9 cellular contexts compared by ENCODE assay signal in genomic region chr1:38006008-38006828, GRCh38. TPM values are rescaled to one million over a fixed set of nuclear protein-coding genes. Genes with fewer than 3 reads are reported as not detected.
DNase-seq lines count a peak whose midpoint lies in the region; ATAC-seq, FAIRE-seq and TF ChIP-seq lines count a peak whose summit lies in the region.
"Had no signal": no experiment of that assay in that cellular context is flagged by ENCODE, and none has a peak within 500 bp of the region (broad histone marks: within the 10 kb centered on the region; RNA-seq: fewer than 3 reads in every experiment).

No MANE protein-coding gene starts in this region.

- no peak for TF ChIP-seq POLR2A in A549 (IDR thresholded peaks at IDR 0.05; ENCODE audit: low read length)

- DNase-seq in A549 (ENCODE audit: low read depth in 1 of 2, low spot score in 1 of 2) (no peak), RKO (ENCODE audit: low spot score) (no peak), dermis blood vessel endothelial cell (no peak)
- DNase-seq in naive thymus-derived CD4-positive, alpha-beta T cell: no peak
- DNase-seq: NCI-H748 treated with DMSO at 0.1 percent for 48 hours had no signal

- peaks cover 4% of the 10 kb centered on the region for H4K20me1 ChIP-seq in Loucy (ENCODE audit: insufficient read depth, low read length, poor library complexity, severe bottlenecking)

- H3K4me3 ChIP-seq in A549 (peak overlapping the region; percentile 82; the same call in 1 of the 3 replicates), Loucy (ENCODE audit: low read length, poor library complexity, severe bottlenecking) (peak overlapping the region; percentile 58)
- peak overlapping the region; percentile 37 for H3K4me3 ChIP-seq in naive thymus-derived CD4-positive, alpha-beta T cell (ENCODE audit: low read length)

- no peaks in the 10 kb centered on the region for H3K27me3 ChIP-seq in Loucy (ENCODE audit: insufficient read depth, low read length, poor library complexity, severe bottlenecking)
- H3K27me3 ChIP-seq in naive thymus-derived CD4-positive, alpha-beta T cell (ENCODE audit: control insufficient read depth in 2 of 2, insufficient read depth in 2 of 2, low read length in 2 of 2): no peaks in the 10 kb centered on the region

- 86% methylated on average over 11 of the region's 12 CpGs for WGBS in A549 (ENCODE audit: missing lambda C conversion rate)

- H3K9ac ChIP-seq in Loucy (ENCODE audit: low read depth, low read length, poor library complexity, severe bottlenecking): no peak overlapping the region

- no peak for TF ChIP-seq RAD21 in A549 (conservative IDR thresholded peaks at IDR 0.05 in 1 of 2, IDR thresholded peaks at IDR 0.05 in 1 of 2)

- peak overlapping the region; percentile 32 to 82 (median 63) for H3K27ac Mint-ChIP-seq in naive thymus-derived CD4-positive, alpha-beta T cell

- peaks cover 21 to 47% (median 28%) of the 10 kb centered on the region in 7 donors for H3K4me1 Mint-ChIP-seq in naive thymus-derived CD4-positive, alpha-beta T cell

- H3K79me2 ChIP-seq in Loucy (ENCODE audit: insufficient read depth, low read length): peaks cover 34% of the 10 kb centered on the region; the same call in 1 of the 2 replicates

- H3K36me3 Mint-ChIP-seq in naive thymus-derived CD4-positive, alpha-beta T cell: no peaks in the 10 kb centered on the region

- no peak for ATAC-seq in A549
- ATAC-seq in naive thymus-derived CD4-positive, alpha-beta T cell: no peak
- no peak for ATAC-seq in HG02623 (IDR thresholded peaks at IDR 0.05; ENCODE audit: unreplicated experiment)
- no peak for ATAC-seq in GM21423 (IDR thresholded peaks at IDR 0.05; ENCODE audit: unreplicated experiment)

- 0 out of 2 replicates have a peak overlapping the region, but pooled peaks have one; percentile 41 for H2AFZ ChIP-seq in Loucy (ENCODE audit: low read length)

- H3K36me3 ChIP-seq in Loucy (ENCODE audit: insufficient read depth, low read length): no peaks in the 10 kb centered on the region
- H3K36me3 ChIP-seq in naive thymus-derived CD4-positive, alpha-beta T cell (ENCODE audit: control insufficient read depth in 2 of 3, insufficient read depth in 3 of 3, low read length in 3 of 3): no peaks in the 10 kb centered on the region

- CTCF ChIA-PET in A549 (lab: Yijun Ruan, JAX): no interaction called here
- CTCF ChIA-PET in naive thymus-derived CD4-positive, alpha-beta T cell (lab: Charles Lee): no interaction called here

- TF ChIP-seq CTCF in A549 (IDR thresholded peaks at IDR 0.05) (no peak), Loucy (conservative IDR thresholded peaks at IDR 0.05; ENCODE audit: low read length) (no peak)

- peak overlapping the region; percentile 90 to 91; a peak in 4 of 6 replicates for H3K27ac ChIP-seq in A549
- H3K27ac ChIP-seq in cingulate gyrus (ENCODE audit: low read depth, low read length): peak overlapping the region; percentile 20
- peak overlapping the region; percentile 51 for H3K27ac ChIP-seq in naive thymus-derived CD4-positive, alpha-beta T cell (ENCODE audit: low read depth, low read length)

- no peaks in the 10 kb centered on the region for H3K9me3 Mint-ChIP-seq in naive thymus-derived CD4-positive, alpha-beta T cell

- no peak for FAIRE-seq in A549 (lab: Jason Lieb, UNC)

- intact Hi-C loops in naive thymus-derived CD4-positive, alpha-beta T cell (cut with micrococcal nuclease): loop anchor here in 1 of 2 donors (5.0 kb wide), 1 partner anchor 529 kb away; no protein-coding TSS in a partner anchor

- POLR2A ChIA-PET in A549 (lab: Yijun Ruan, JAX): interaction anchor here (0.6 kb wide), 1 partner anchor 28 kb away, joined by 3 read pairs; no protein-coding TSS in a partner anchor
- POLR2A ChIA-PET in naive thymus-derived CD4-positive, alpha-beta T cell (lab: Charles Lee): no interaction called here

- no peaks in the 10 kb centered on the region for H3F3A ChIP-seq in Loucy (ENCODE audit: low read depth)

- no peaks in the 10 kb centered on the region for H3K27me3 Mint-ChIP-seq in naive thymus-derived CD4-positive, alpha-beta T cell

- no peaks in the 10 kb centered on the region for H3K9me2 ChIP-seq in Loucy (replicated peaks; ENCODE audit: low read depth, low read length)

- H3K4me1 ChIP-seq in A549 (peaks cover 19% of the 10 kb centered on the region), Loucy (ENCODE audit: insufficient read depth, low read length, poor library complexity, severe bottlenecking) (peaks cover 44% of the 10 kb centered on the region)
- peaks cover 0 to 9% of the 10 kb centered on the region in 2 donors for H3K4me1 ChIP-seq in naive thymus-derived CD4-positive, alpha-beta T cell (ENCODE audit: control insufficient read depth in 2 of 2, insufficient read depth in 2 of 2, low read length in 2 of 2)

- H3K4me3 Mint-ChIP-seq in naive thymus-derived CD4-positive, alpha-beta T cell: peak overlapping the region; percentile 44 to 84 (median 72)

- TF ChIP-seq EP300 in A549 (IDR thresholded peaks at IDR 0.05): no peak

- H3K9me3 ChIP-seq in A549: no peaks in the 10 kb centered on the region
- H3K9me3 ChIP-seq in Loucy (ENCODE audit: insufficient read depth, low read depth, low read length): no peaks in the 10 kb centered on the region
- no peaks in the 10 kb centered on the region for H3K9me3 ChIP-seq in naive thymus-derived CD4-positive, alpha-beta T cell (ENCODE audit: control insufficient read depth in 2 of 3, low read length in 3 of 3)

- peak overlapping the region; percentile 90 for H3K4me2 ChIP-seq in A549
- H3K4me2 ChIP-seq in Loucy (ENCODE audit: low read depth, low read length, poor library complexity, severe bottlenecking): peak overlapping the region; percentile 57

TF ChIP-seq in A549, 52 proteins besides CTCF, POLR2A, EP300 and RAD21 (continues in another document):
- no peak for TF ChIP-seq ZFP36 (IDR thresholded peaks at IDR 0.05; ENCODE audit: borderline replicate concordance, partially characterized antibody)
- TF ChIP-seq CEBPB (IDR thresholded peaks at IDR 0.05): no peak
- no peak for TF ChIP-seq EHMT2 (IDR thresholded peaks at IDR 0.05; ENCODE audit: low read depth)
- no peak for TF ChIP-seq BHLHE40 (IDR thresholded peaks at IDR 0.05; ENCODE audit: low read depth, low read length)
- no peak for TF ChIP-seq SREBF2 (IDR thresholded peaks at IDR 0.05)
- TF ChIP-seq HEYL (CRISPR knock-in tag; IDR thresholded peaks at IDR 0.05): no peak
- no peak for TF ChIP-seq SMC3 (IDR thresholded peaks at IDR 0.05)
- TF ChIP-seq CHD2 (IDR thresholded peaks at IDR 0.05; ENCODE audit: low read length, partially characterized antibody): no peak

RNA-seq across cellular contexts. Expression of gene FHL3, which starts 0.9 kb away (rescaled TPM):
- polyA plus RNA-seq in A549 (2011; rRNA removed) (1.4 and 2.0 TPM in 2 replicates), A549 (2017; fragmentation: RNase III; extraction: RNeasy Plus Mini Kit Qiagen cat#74134 plus additional on column Dnase treatment) (4.3 to 5.9 TPM (median 5.4 TPM) in 3 replicates)
- polyA plus RNA-seq in A549 (2012; cell fraction: cytosol; rRNA removed): 3.1 and 4.4 TPM in 2 replicates
- polyA plus RNA-seq in A549 (2012; cell fraction: nucleus; rRNA removed): 5.0 and 6.4 TPM in 2 replicates
- 4.4 and 4.6 TPM in 2 replicates for polyA minus RNA-seq in A549 (2011; rRNA and poly(A)+ RNA removed)
- total RNA-seq in naive thymus-derived CD4-positive, alpha-beta T cell: 10 to 100 TPM in 2 of 5 experiments, 1 to 10 TPM in 3; 2.9 to 19.0 (median 8.6) TPM
- polyA plus RNA-seq in naive thymus-derived CD4-positive, alpha-beta T cell: 1 to 10 TPM; 5.1 to 8.8 TPM
- 12.4 and 20.2 TPM in 2 replicates for total RNA-seq in dermis blood vessel endothelial cell

RNA-seq across cellular contexts. Expression of gene UTP11, which starts 6.3 kb away (rescaled TPM):
- 27.0 and 37.6 TPM in 2 replicates for polyA plus RNA-seq in A549 (2011; rRNA removed)
- 15.3 and 16.7 TPM in 2 replicates for polyA plus RNA-seq in A549 (2012; cell fraction: cytosol; rRNA removed)
- polyA plus RNA-seq in A549 (2012; cell fraction: nucleus; rRNA removed): 5.9 and 11.9 TPM in 2 replicates
- polyA plus RNA-seq in A549 (2017; fragmentation: RNase III; extraction: RNeasy Plus Mini Kit Qiagen cat#74134 plus additional on column Dnase treatment): 43.1 to 53.1 TPM (median 44.8 TPM) in 3 replicates
- polyA minus RNA-seq in A549 (2011; rRNA and poly(A)+ RNA removed): 7.3 and 10.5 TPM in 2 replicates
- 10 to 100 TPM in 3 of 5 experiments, 1 to 10 TPM in 2; 8.2 to 42.8 (median 15.7) TPM for total RNA-seq in naive thymus-derived CD4-positive, alpha-beta T cell
- 10 to 100 TPM; 17.4 to 26.0 TPM for polyA plus RNA-seq in naive thymus-derived CD4-positive, alpha-beta T cell
- 47.0 and 47.5 TPM in 2 replicates for total RNA-seq in dermis blood vessel endothelial cell

RNA-seq across cellular contexts. Expression of gene SF3A3, which starts 16.4 kb away (rescaled TPM):
- polyA plus RNA-seq in A549 (2011; rRNA removed): 53.5 and 62.6 TPM in 2 replicates
- polyA plus RNA-seq in A549 (2012; cell fraction: cytosol; rRNA removed): 21.8 and 24.7 TPM in 2 replicates
- polyA plus RNA-seq in A549 (2012; cell fraction: nucleus; rRNA removed): 10.9 and 15.5 TPM in 2 replicates
- polyA plus RNA-seq in A549 (2017; fragmentation: RNase III; extraction: RNeasy Plus Mini Kit Qiagen cat#74134 plus additional on column Dnase treatment): 99.2 to 101 TPM (median 101 TPM) in 3 replicates
- 18.5 and 23.7 TPM in 2 replicates for polyA minus RNA-seq in A549 (2011; rRNA and poly(A)+ RNA removed)
- 10 to 100 TPM; 43.2 to 90.4 (median 77.6) TPM for total RNA-seq in naive thymus-derived CD4-positive, alpha-beta T cell
- polyA plus RNA-seq in naive thymus-derived CD4-positive, alpha-beta T cell: 100 to 1,000 TPM; 116 to 118 TPM
- 73.7 and 136 TPM in 2 replicates for total RNA-seq in dermis blood vessel endothelial cell

RNA-seq across cellular contexts. Expression of gene POU3F1, which starts 40.4 kb away (rescaled TPM):
- polyA plus RNA-seq in A549 (2011; rRNA removed) (not detected in 2 replicates), A549 (2017; fragmentation: RNase III; extraction: RNeasy Plus Mini Kit Qiagen cat#74134 plus additional on column Dnase treatment) (not detected in 3 replicates)
- not detected in 2 replicates for polyA plus RNA-seq in A549 (2012; cell fraction: cytosol; rRNA removed)
- polyA plus RNA-seq in A549 (2012; cell fraction: nucleus; rRNA removed): 0.09 TPM in 1 of 2 replicates, not detected in the other
- polyA minus RNA-seq in A549 (2011; rRNA and poly(A)+ RNA removed): not detected in 2 replicates
- total RNA-seq in naive thymus-derived CD4-positive, alpha-beta T cell: under 1 TPM in 2 of 5 experiments, not detected in 3; 0.17 to 0.19 TPM
- not detected for polyA plus RNA-seq in naive thymus-derived CD4-positive, alpha-beta T cell
- total RNA-seq in dermis blood vessel endothelial cell: under 0.01 and 0.05 TPM in 2 replicates

RNA-seq across cellular contexts. Expression of gene INPP5B, which starts 59.4 kb away (rescaled TPM):
- 11.1 and 11.5 TPM in 2 replicates for polyA plus RNA-seq in A549 (2011; rRNA removed)
- 4.3 and 5.1 TPM in 2 replicates for polyA plus RNA-seq in A549 (2012; cell fraction: cytosol; rRNA removed)
- 11.4 and 12.0 TPM in 2 replicates for polyA plus RNA-seq in A549 (2012; cell fraction: nucleus; rRNA removed)
- 4.3 to 5.7 TPM (median 4.9 TPM) in 3 replicates for polyA plus RNA-seq in A549 (2017; fragmentation: RNase III; extraction: RNeasy Plus Mini Kit Qiagen cat#74134 plus additional on column Dnase treatment)
- polyA minus RNA-seq in A549 (2011; rRNA and poly(A)+ RNA removed): 11.8 and 12.2 TPM in 2 replicates
- 10 to 100 TPM; 23.3 to 35.7 (median 30.6) TPM for total RNA-seq in naive thymus-derived CD4-positive, alpha-beta T cell
- polyA plus RNA-seq in naive thymus-derived CD4-positive, alpha-beta T cell: 10 to 100 TPM; 14.1 to 23.9 TPM
- total RNA-seq in dermis blood vessel endothelial cell: 21.3 and 21.5 TPM in 2 replicates

Comparison
In these comparisons a context has a peak if more than half of its experiments do, and no peak if none do; other contexts are left out.
1. H3K27ac ChIP-seq: peak in every context shown above with its lines; median percentile 90 in A549; 51 in naive thymus-derived CD4-positive, alpha-beta T cell; 20 in cingulate gyrus.